Comparison of ENCODE assay signal across 20 cellular contexts in the genomic region with DNA sequence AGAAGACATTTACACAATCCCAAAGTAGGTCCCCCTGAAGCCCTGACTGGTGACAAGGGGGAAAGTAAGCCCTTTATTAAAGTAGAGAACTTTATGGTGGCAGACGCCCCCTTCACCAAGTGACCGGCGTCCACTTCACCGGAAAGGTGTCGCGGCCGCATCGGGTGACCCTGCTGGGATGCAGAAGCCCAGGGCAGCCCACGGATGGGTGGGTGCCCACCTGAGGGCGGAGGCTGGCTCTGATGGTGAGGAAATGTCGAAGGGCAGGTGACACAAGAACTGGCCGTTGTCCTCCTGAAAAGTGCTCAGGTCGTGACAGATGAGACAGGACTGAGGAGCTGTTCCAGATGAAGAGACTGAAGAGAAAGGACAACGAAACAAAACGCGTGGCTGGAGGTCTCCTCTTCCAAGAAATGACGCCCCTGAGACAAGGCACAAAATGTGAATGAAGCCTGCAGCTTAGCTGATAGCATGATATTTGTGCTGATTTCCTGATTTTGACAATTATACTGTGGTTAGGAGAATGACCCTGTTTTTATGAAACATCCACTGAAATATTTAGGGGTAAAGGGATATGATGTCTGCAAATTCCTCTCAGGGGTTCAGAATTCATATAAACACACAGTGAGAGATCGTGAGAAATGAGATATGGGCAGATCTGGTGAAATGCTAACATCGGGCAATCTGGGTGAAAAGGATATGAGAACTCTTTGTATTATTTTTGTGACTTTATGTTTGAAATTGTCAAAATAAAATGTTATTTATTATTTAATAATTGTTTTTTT.
DNase-seq lines count a peak whose midpoint lies in the region; TF ChIP-seq lines count a peak whose summit lies in the region.
"Had no signal": no experiment of that assay in that cellular context is flagged by ENCODE, and none has a peak within 500 bp of the region (broad histone marks: within the 10 kb centered on the region; RNA-seq: fewer than 3 reads in every experiment).

No MANE protein-coding gene starts in this region.

- H3K27ac Mint-ChIP-seq in chondrocyte (ENCODE audit: unreplicated experiment): peak overlapping the region; percentile 61
- H3K27ac Mint-ChIP-seq in activated T-helper 1 cell treated with anti-CD3 and anti-CD28 coated beads, Interleukin-12 subunit alpha, Interleukin-12 subunit beta, Interleukin-2, Interleukin-4 antibody, amounts not matched to agents 30 ng/mL and 10 ng/mL and 1 ng/mL, durations not matched to agents 14 hours and 24 hours and 36 hours: no peak overlapping the region
- H3K27ac Mint-ChIP-seq: activated T-helper 17 cell treated with anti-CD3 and anti-CD28 coated beads, Interleukin-2, amount 50 U/mL, for 72 hours; natural killer cell treated with Interleukin-12 subunit alpha and Interleukin-12 subunit beta and Interleukin-15 and Interleukin-18, amount 100 ng/mL, for 72 hours had no signal

- no peak overlapping the region for H3K9ac ChIP-seq in Karpas-422 (ENCODE audit: low read length)

- no peaks in the 10 kb centered on the region for H3K27me3 Mint-ChIP-seq in chondrocyte (ENCODE audit: low read depth)
- H3K27me3 Mint-ChIP-seq in activated T-helper 1 cell treated with anti-CD3 and anti-CD28 coated beads, Interleukin-12 subunit alpha, Interleukin-12 subunit beta, Interleukin-2, Interleukin-4 antibody, amounts not matched to agents 30 ng/mL and 10 ng/mL and 1 ng/mL, durations not matched to agents 14 hours and 24 hours and 36 hours (ENCODE audit: insufficient read depth): no peaks in the 10 kb centered on the region
- H3K27me3 Mint-ChIP-seq: activated T-helper 17 cell treated with anti-CD3 and anti-CD28 coated beads, Interleukin-2, amount 50 U/mL, for 72 hours; CD4-positive, alpha-beta memory T cell; natural killer cell treated with Interleukin-12 subunit alpha and Interleukin-12 subunit beta and Interleukin-15 and Interleukin-18, amount 100 ng/mL, for 72 hours had no signal

- no peak overlapping the region for H3K4me3 Mint-ChIP-seq in chondrocyte (ENCODE audit: unreplicated experiment)
- H3K4me3 Mint-ChIP-seq in activated T-helper 1 cell treated with anti-CD3 and anti-CD28 coated beads, Interleukin-12 subunit alpha, Interleukin-12 subunit beta, Interleukin-2, Interleukin-4 antibody, amounts not matched to agents 30 ng/mL and 10 ng/mL and 1 ng/mL, durations not matched to agents 14 hours and 24 hours and 36 hours: no peak overlapping the region
- H3K4me3 Mint-ChIP-seq: activated T-helper 17 cell treated with anti-CD3 and anti-CD28 coated beads, Interleukin-2, amount 50 U/mL, for 72 hours; CD4-positive, alpha-beta memory T cell; natural killer cell treated with Interleukin-12 subunit alpha and Interleukin-12 subunit beta and Interleukin-15 and Interleukin-18, amount 100 ng/mL, for 72 hours had no signal

- H3K27ac ChIP-seq in ACC112 (ENCODE audit: low read depth, low read length) (peak overlapping the region; percentile 79; the same call in 1 of the 2 replicates), Karpas-422 (ENCODE audit: low read length) (peak overlapping the region; percentile 55; the same call in 1 of the 2 replicates), osteoblast (ENCODE audit: low read depth, low read length) (peak overlapping the region; percentile 80)
- H3K27ac ChIP-seq in effector memory CD4-positive, alpha-beta T cell (ENCODE audit: insufficient read depth, low read length, poor library complexity, severe bottlenecking): no peak overlapping the region

- H3K79me2 ChIP-seq in ACC112 (ENCODE audit: control insufficient read depth, insufficient read depth, low read length, unreplicated experiment) (no peaks in the 10 kb centered on the region), Karpas-422 (ENCODE audit: low read length) (no peaks in the 10 kb centered on the region), osteoblast (ENCODE audit: insufficient read depth, low read length) (no peaks in the 10 kb centered on the region)

- intact Hi-C loops in activated T-helper 1 cell treated with anti-CD3 and anti-CD28 coated beads, Interleukin-12 subunit alpha, Interleukin-12 subunit beta, Interleukin-2, Interleukin-4 antibody, amounts not matched to agents 30 ng/mL and 10 ng/mL and 1 ng/mL, durations not matched to agents 14 hours and 24 hours and 36 hours (cut with micrococcal nuclease): no loop called here

- TF ChIP-seq CTCF in chondrocyte (IDR thresholded peaks at IDR 0.05): no peak
- no peak for TF ChIP-seq CTCF in osteoblast (IDR thresholded peaks at IDR 0.05; ENCODE audit: extremely low read depth, low read depth, low read length)

- H3K4me1 Mint-ChIP-seq in chondrocyte (ENCODE audit: low read depth): peaks cover 53% of the 10 kb centered on the region
- peaks cover 14% of the 10 kb centered on the region for H3K4me1 Mint-ChIP-seq in activated T-helper 1 cell treated with anti-CD3 and anti-CD28 coated beads, Interleukin-12 subunit alpha, Interleukin-12 subunit beta, Interleukin-2, Interleukin-4 antibody, amounts not matched to agents 30 ng/mL and 10 ng/mL and 1 ng/mL, durations not matched to agents 14 hours and 24 hours and 36 hours (ENCODE audit: low read depth)

- H3K4me2 ChIP-seq in Karpas-422 (ENCODE audit: low read depth, low read length, poor library complexity, severe bottlenecking): no peak overlapping the region
- H3K4me2 ChIP-seq in osteoblast (ENCODE audit: insufficient read depth, low read length): no peak overlapping the region

- peaks cover 39% of the 10 kb centered on the region for H3K4me1 ChIP-seq in ACC112 (ENCODE audit: control insufficient read depth, insufficient read depth, low read length, unreplicated experiment)
- peaks cover 16% of the 10 kb centered on the region for H3K4me1 ChIP-seq in Karpas-422 (ENCODE audit: low read length)
- H3K4me1 ChIP-seq in osteoblast (ENCODE audit: insufficient read depth, low read length): peaks cover 47% of the 10 kb centered on the region
- H3K4me1 ChIP-seq in effector memory CD4-positive, alpha-beta T cell (ENCODE audit: control insufficient read depth, insufficient read depth, low read length, poor library complexity, severe bottlenecking): peaks cover 11% of the 10 kb centered on the region

- H4K20me1 ChIP-seq in Karpas-422 (ENCODE audit: insufficient read depth, low read depth, low read length): no peaks in the 10 kb centered on the region
- no peaks in the 10 kb centered on the region for H4K20me1 ChIP-seq in osteoblast (ENCODE audit: insufficient read depth, low read length)

- H3K36me3 ChIP-seq in ACC112 (ENCODE audit: insufficient read depth, low read length) (no peaks in the 10 kb centered on the region), Karpas-422 (ENCODE audit: insufficient read depth, low read length) (no peaks in the 10 kb centered on the region), osteoblast (ENCODE audit: insufficient read depth, low read length) (no peaks in the 10 kb centered on the region)
- H3K36me3 ChIP-seq in effector memory CD4-positive, alpha-beta T cell (ENCODE audit: control insufficient read depth, insufficient read depth, low read length): peaks cover 7% of the 10 kb centered on the region

- H3K9me2 ChIP-seq in Karpas-422 (replicated peaks; ENCODE audit: insufficient read depth, low read length): no peaks in the 10 kb centered on the region

- DNase-seq in Karpas-422 (no peak), chondrocyte (ENCODE audit: low spot score) (peak; percentile 86), osteoblast (ENCODE audit: insufficient read length, low spot score, missing footprints) (no peak), OCI-M2 (lab: John Stamatoyannopoulos, UW; ENCODE audit: unreplicated experiment) (no peak), cerebellar cortex (ENCODE audit: low spot score) (no peak)
- DNase-seq in effector memory CD4-positive, alpha-beta T cell: no peak
- DNase-seq in activated T-helper 1 cell treated with anti-CD3 and anti-CD28 coated beads, Interleukin-12 subunit alpha, Interleukin-12 subunit beta, Interleukin-2, Interleukin-4 antibody, amounts not matched to agents 30 ng/mL and 10 ng/mL and 1 ng/mL, durations not matched to agents 14 hours and 24 hours and 36 hours (ENCODE audit: low spot score): no peak
- DNase-seq: amniotic stem cell; CD4-positive, alpha-beta memory T cell; DMS53; foreskin melanocyte; KBM-7; NCI-H2029; NCI-H446 treated with DMSO at 0.1 percent for 48 hours; NK-92 treated with Interleukin-12 subunit alpha and Interleukin-12 subunit beta, amount 100 ng/mL, for 24 hours; small intestine; stimulated activated CD8-positive, alpha-beta memory T cell treated with anti-CD3 and anti-CD28 coated beads, Interleukin-4, amount 100 ng/mL, for 48 hours had no signal

- H3K4me3 ChIP-seq in ACC112 (ENCODE audit: low read depth, low read length): no peak overlapping the region
- H3K4me3 ChIP-seq in Karpas-422 (ENCODE audit: low read length): no peak overlapping the region
- H3K4me3 ChIP-seq in osteoblast (ENCODE audit: insufficient read depth, low read length): no peak overlapping the region
- no peak overlapping the region for H3K4me3 ChIP-seq in effector memory CD4-positive, alpha-beta T cell (ENCODE audit: insufficient read depth, low read depth, low read length, poor library complexity, severe bottlenecking)

- H2AFZ ChIP-seq in ACC112 (ENCODE audit: low read length, unreplicated experiment) (no peak overlapping the region), Karpas-422 (ENCODE audit: low read length) (no peak overlapping the region), osteoblast (ENCODE audit: low read length) (no peak overlapping the region)

- H3K9me3 Mint-ChIP-seq in chondrocyte (ENCODE audit: low read depth): peaks cover 7% of the 10 kb centered on the region
- no peaks in the 10 kb centered on the region for H3K9me3 Mint-ChIP-seq in activated T-helper 1 cell treated with anti-CD3 and anti-CD28 coated beads, Interleukin-12 subunit alpha, Interleukin-12 subunit beta, Interleukin-2, Interleukin-4 antibody, amounts not matched to agents 30 ng/mL and 10 ng/mL and 1 ng/mL, durations not matched to agents 14 hours and 24 hours and 36 hours
- H3K9me3 Mint-ChIP-seq: activated T-helper 17 cell treated with anti-CD3 and anti-CD28 coated beads, Interleukin-2, amount 50 U/mL, for 72 hours; CD4-positive, alpha-beta memory T cell; natural killer cell treated with Interleukin-12 subunit alpha and Interleukin-12 subunit beta and Interleukin-15 and Interleukin-18, amount 100 ng/mL, for 72 hours had no signal

- no peaks in the 10 kb centered on the region for H3K9me3 ChIP-seq in Karpas-422 (ENCODE audit: low read length)
- H3K9me3 ChIP-seq in osteoblast (ENCODE audit: low read depth, low read length): no peaks in the 10 kb centered on the region
- no peaks in the 10 kb centered on the region for H3K9me3 ChIP-seq in effector memory CD4-positive, alpha-beta T cell (ENCODE audit: control insufficient read depth, low read length)

- H3K27me3 ChIP-seq in ACC112 (ENCODE audit: insufficient read depth, low read length) (no peaks in the 10 kb centered on the region), Karpas-422 (ENCODE audit: low read length) (no peaks in the 10 kb centered on the region), osteoblast (ENCODE audit: insufficient read depth, low read length) (no peaks in the 10 kb centered on the region)
- H3K27me3 ChIP-seq in effector memory CD4-positive, alpha-beta T cell (replicated peaks; ENCODE audit: control insufficient read depth, insufficient read depth, low read length, poor library complexity, severe bottlenecking): no peaks in the 10 kb centered on the region

- no peaks in the 10 kb centered on the region for H3K36me3 Mint-ChIP-seq in chondrocyte (ENCODE audit: low read depth)
- no peaks in the 10 kb centered on the region for H3K36me3 Mint-ChIP-seq in activated T-helper 1 cell treated with anti-CD3 and anti-CD28 coated beads, Interleukin-12 subunit alpha, Interleukin-12 subunit beta, Interleukin-2, Interleukin-4 antibody, amounts not matched to agents 30 ng/mL and 10 ng/mL and 1 ng/mL, durations not matched to agents 14 hours and 24 hours and 36 hours (ENCODE audit: low read depth)
- H3K36me3 Mint-ChIP-seq: natural killer cell treated with Interleukin-12 subunit alpha and Interleukin-12 subunit beta and Interleukin-15 and Interleukin-18, amount 100 ng/mL, for 72 hours had no signal
